Comparison of ENCODE assay signal across 18 cellular contexts in genomic region chr14:101594511-101595148, GRCh38. TPM values are rescaled to one million over a fixed set of nuclear protein-coding genes. Genes with fewer than 3 reads are reported as not detected.
DNase-seq lines count a peak whose midpoint lies in the region; ATAC-seq and TF ChIP-seq lines count a peak whose summit lies in the region.
"Had no signal": no experiment of that assay in that cellular context is flagged by ENCODE, and none has a peak within 500 bp of the region (broad histone marks: within the 10 kb centered on the region; RNA-seq: fewer than 3 reads in every experiment).

No MANE protein-coding gene starts in this region.

- intact Hi-C loops in naive thymus-derived CD4-positive, alpha-beta T cell (cut with micrococcal nuclease), result no loop called here

- peak overlapping the region; percentile 4 to 81 (median 40) for H3K27ac Mint-ChIP-seq in CD4-positive, CD25-positive, alpha-beta regulatory T cell
- H3K27ac Mint-ChIP-seq in naive thymus-derived CD4-positive, alpha-beta T cell, result peak overlapping the region in 7 of 9 donors; percentile 51 to 99 (median 91)
- H3K27ac Mint-ChIP-seq: H9 had no signal

- no peaks in the 10 kb centered on the region for H3K36me3 Mint-ChIP-seq in CD4-positive, CD25-positive, alpha-beta regulatory T cell
- H3K36me3 Mint-ChIP-seq in naive thymus-derived CD4-positive, alpha-beta T cell, result peaks cover 0 to 33% (median 0%) of the 10 kb centered on the region in 5 donors

- ATAC-seq in CD4-positive, CD25-positive, alpha-beta regulatory T cell (ENCODE audit: low read depth in 2 of 2), result no peak
- no peak for ATAC-seq in naive thymus-derived CD4-positive, alpha-beta T cell
- ATAC-seq in GM19328 (IDR thresholded peaks at IDR 0.05; ENCODE audit: unreplicated experiment), result no peak

- no peak overlapping the region for H3K4me3 ChIP-seq in CD4-positive, CD25-positive, alpha-beta regulatory T cell (ENCODE audit: low read depth, low read length)
- H3K4me3 ChIP-seq in naive thymus-derived CD4-positive, alpha-beta T cell (ENCODE audit: low read length), result no peak overlapping the region

- H3K9me3 Mint-ChIP-seq in CD4-positive, CD25-positive, alpha-beta regulatory T cell, result peaks cover 0 to 12% (median 0%) of the 10 kb centered on the region in 7 donors
- H3K9me3 Mint-ChIP-seq in naive thymus-derived CD4-positive, alpha-beta T cell, result peaks cover 0 to 22% (median 5%) of the 10 kb centered on the region in 11 donors

- H3K4me1 Mint-ChIP-seq in CD4-positive, CD25-positive, alpha-beta regulatory T cell, result peaks cover 0 to 50% (median 29%) of the 10 kb centered on the region in 4 donors
- peaks cover 31 to 59% (median 45%) of the 10 kb centered on the region in 7 donors for H3K4me1 Mint-ChIP-seq in naive thymus-derived CD4-positive, alpha-beta T cell
- H3K4me1 Mint-ChIP-seq: H9 had no signal

- CTCF ChIA-PET in naive thymus-derived CD4-positive, alpha-beta T cell (lab: Charles Lee), result no interaction called here
- CTCF ChIA-PET in HEK293T (lab: Yijun Ruan, JAX), result no interaction called here

- DNase-seq in activated CD8-positive, alpha-beta memory T cell treated with anti-CD3 and anti-CD28 coated beads for 24 hours, result peak; percentile 47
- DNase-seq in activated CD8-positive, alpha-beta memory T cell treated with anti-CD3 and anti-CD28 coated beads, Interleukin-2, amount 50 U/mL, for 4 hours, result no peak
- no peak for DNase-seq in CD4-positive, CD25-positive, alpha-beta regulatory T cell
- peak; percentile 43 for DNase-seq in activated CD8-positive, alpha-beta memory T cell treated with anti-CD3 and anti-CD28 coated beads, Interleukin-2, amount 50 U/mL, for 48 hours
- no peak for DNase-seq in naive thymus-derived CD4-positive, alpha-beta T cell
- DNase-seq in activated T-cell treated with anti-CD3 and anti-CD28 coated beads, Interleukin-2, amount 50 U/mL, for 1 hour, result no peak
- DNase-seq in HEK293T (ENCODE audit: extremely low spot score), result no peak
- DNase-seq: DMS79; H9; NCI-H1105 treated with DMSO at 0.1 percent for 48 hours; NCI-H1694 treated with DMSO at 0.1 percent for 48 hours; NCI-H345; NCI-H69; NK-92 treated with Interleukin-12 subunit alpha and Interleukin-12 subunit beta, amount 100 ng/mL, for 24 hours; SHP77 treated with DMSO at 0.1 percent for 48 hours had no signal

- no peak overlapping the region for H3K27ac ChIP-seq in CD4-positive, CD25-positive, alpha-beta regulatory T cell (ENCODE audit: insufficient read depth, low read length, poor library complexity, severe bottlenecking)
- H3K27ac ChIP-seq in naive thymus-derived CD4-positive, alpha-beta T cell (ENCODE audit: low read depth, low read length), result no peak overlapping the region
- H3K27ac ChIP-seq: C4-2B had no signal

- H3K27me3 ChIP-seq in CD4-positive, CD25-positive, alpha-beta regulatory T cell (ENCODE audit: control insufficient read depth, insufficient read depth, low read length), result no peaks in the 10 kb centered on the region
- no peaks in the 10 kb centered on the region for H3K27me3 ChIP-seq in naive thymus-derived CD4-positive, alpha-beta T cell (ENCODE audit: control insufficient read depth in 2 of 2, insufficient read depth in 2 of 2, low read length in 2 of 2)

- H3K9me3 ChIP-seq in CD4-positive, CD25-positive, alpha-beta regulatory T cell (ENCODE audit: control insufficient read depth in 2 of 2, low read length in 2 of 2), result no peaks in the 10 kb centered on the region
- H3K9me3 ChIP-seq in naive thymus-derived CD4-positive, alpha-beta T cell (ENCODE audit: control insufficient read depth in 2 of 3, low read length in 3 of 3), result no peaks in the 10 kb centered on the region

- POLR2A ChIA-PET in naive thymus-derived CD4-positive, alpha-beta T cell (lab: Charles Lee), result no interaction called here
- POLR2A ChIA-PET in HEK293T (lab: Yijun Ruan, JAX), result interaction anchor here (0.7 kb wide), 1 partner anchor 243 kb away, joined by 3 read pairs; no protein-coding TSS in a partner anchor

- peak overlapping the region in 1 of 4 donors; percentile 60 for H3K4me3 Mint-ChIP-seq in CD4-positive, CD25-positive, alpha-beta regulatory T cell
- peak overlapping the region in 3 of 10 donors; percentile 32 to 77 (median 65) for H3K4me3 Mint-ChIP-seq in naive thymus-derived CD4-positive, alpha-beta T cell
- H3K4me3 Mint-ChIP-seq: H9 had no signal

- peaks cover 4% of the 10 kb centered on the region for H3K27me3 Mint-ChIP-seq in CD4-positive, CD25-positive, alpha-beta regulatory T cell
- H3K27me3 Mint-ChIP-seq in naive thymus-derived CD4-positive, alpha-beta T cell, result peaks cover 0 to 2% (median 0%) of the 10 kb centered on the region in 5 donors

- peaks cover 29% of the 10 kb centered on the region for H3K4me1 ChIP-seq in CD4-positive, CD25-positive, alpha-beta regulatory T cell (ENCODE audit: control insufficient read depth, insufficient read depth, low read length, poor library complexity, severe bottlenecking)
- H3K4me1 ChIP-seq in naive thymus-derived CD4-positive, alpha-beta T cell (ENCODE audit: control insufficient read depth in 2 of 2, insufficient read depth in 2 of 2, low read length in 2 of 2), result peaks cover 12 to 36% of the 10 kb centered on the region in 2 donors

- no peaks in the 10 kb centered on the region for H3K36me3 ChIP-seq in CD4-positive, CD25-positive, alpha-beta regulatory T cell (ENCODE audit: control insufficient read depth, insufficient read depth, low read length)
- H3K36me3 ChIP-seq in naive thymus-derived CD4-positive, alpha-beta T cell (ENCODE audit: control insufficient read depth in 2 of 3, insufficient read depth in 3 of 3, low read length in 3 of 3), result no peaks in the 10 kb centered on the region

TF ChIP-seq in HEK293T, 16 proteins besides CTCF, POLR2A, EP300 and RAD21:
- TF ChIP-seq SUZ12 (IDR thresholded peaks at IDR 0.05) (no peak), SP1 (IDR thresholded peaks at IDR 0.05) (no peak), ARNT (IDR thresholded peaks at IDR 0.05) (no peak), ZNF384 (IDR thresholded peaks at IDR 0.05) (no peak), BHLHE40 (IDR thresholded peaks at IDR 0.05; ENCODE audit: borderline replicate concordance) (no peak), FOXA1 (IDR thresholded peaks at IDR 0.05) (no peak), FOXM1 (IDR thresholded peaks at IDR 0.05; ENCODE audit: borderline replicate concordance) (no peak)

RNA-seq across cellular contexts. Expression of gene DIO3, which starts 33.3 kb away (rescaled TPM):
- not detected for total RNA-seq in CD4-positive, CD25-positive, alpha-beta regulatory T cell
- polyA plus RNA-seq in CD4-positive, CD25-positive, alpha-beta regulatory T cell, result not detected
- not detected for total RNA-seq in naive thymus-derived CD4-positive, alpha-beta T cell
- not detected for polyA plus RNA-seq in naive thymus-derived CD4-positive, alpha-beta T cell
- total RNA-seq: H9, OCI-LY7 had no signal

Comparison
In these comparisons a context has a peak if more than half of its experiments do, and no peak if none do; other contexts are left out.
1. DNase-seq: peak in activated CD8-positive, alpha-beta memory T cell treated with anti-CD3 and anti-CD28 coated beads for 24 hours (single experiment) and activated CD8-positive, alpha-beta memory T cell treated with anti-CD3 and anti-CD28 coated beads, Interleukin-2, amount 50 U/mL, for 48 hours (single experiment); none in activated CD8-positive, alpha-beta memory T cell treated with anti-CD3 and anti-CD28 coated beads, Interleukin-2, amount 50 U/mL, for 4 hours (single experiment), CD4-positive, CD25-positive, alpha-beta regulatory T cell (0 of 3), naive thymus-derived CD4-positive, alpha-beta T cell (0 of 9), activated T-cell treated with anti-CD3 and anti-CD28 coated beads, Interleukin-2, amount 50 U/mL, for 1 hour (single experiment) and HEK293T (single experiment).